Comparison of ENCODE assay signal across 39 cellular contexts in the genomic region with DNA sequence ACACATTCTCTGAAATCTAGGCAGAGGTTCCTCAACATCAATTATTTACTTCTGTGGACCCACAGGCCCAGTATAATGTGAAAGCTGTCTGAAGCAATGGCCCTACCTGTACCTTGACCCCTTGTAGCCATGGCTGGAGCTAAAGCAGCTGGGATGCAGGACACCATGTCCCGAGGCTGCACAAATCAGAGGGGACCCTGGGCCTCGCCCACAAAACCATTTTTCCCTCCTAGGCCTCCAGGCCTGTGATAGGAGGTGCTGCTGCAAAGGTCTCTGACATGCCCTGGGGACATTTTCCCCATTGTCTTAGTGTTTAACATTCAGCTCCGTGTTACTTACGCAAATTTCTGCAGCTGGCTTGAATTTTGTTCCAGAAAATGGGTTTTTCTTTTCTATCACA.
"Had no signal": no experiment of that assay in that cellular context is flagged by ENCODE, and none has a peak within 500 bp of the region (broad histone marks: within the 10 kb centered on the region; RNA-seq: fewer than 3 reads in every experiment).

No MANE protein-coding gene starts in this region.

- H3K4me3 Mint-ChIP-seq: activated naive CD4-positive, alpha-beta T cell treated with anti-CD3 and anti-CD28 coated beads for 36 hours; activated naive CD4-positive, alpha-beta T cell treated with anti-CD3 and anti-CD28 coated beads, Interleukin-2, amount 10 ng/mL, durations not matched to agents 7 days and 5 days; activated naive CD4-positive, alpha-beta T cell treated with anti-CD3 and anti-CD28 coated beads, Interleukin-2, amount 50 U/mL, for 24 hours; activated naive CD8-positive, alpha-beta T cell; activated naive CD8-positive, alpha-beta T cell treated with anti-CD3 and anti-CD28 coated beads for 36 hours; activated naive CD8-positive, alpha-beta T cell treated with anti-CD3 and anti-CD28 coated beads, Interleukin-2, amount 10 ng/mL, durations not matched to agents 7 days and 5 days; activated naive CD8-positive, alpha-beta T cell treated with anti-CD3 and anti-CD28 coated beads, Interleukin-2, amount 50 U/mL, for 24 hours; activated T-cell treated with anti-CD3 and anti-CD28 coated beads, Interleukin-2, amount 50 U/mL, for 24 hours; activated T-cell treated with anti-CD3 and anti-CD28 coated beads, Interleukin-2, amount 50 U/mL, for 4 hours; activated T-cell treated with anti-CD3 and anti-CD28 coated beads, Interleukin-2, amount 50 U/mL, for 72 hours; activated T-helper 1 cell treated with anti-CD3 and anti-CD28 coated beads, Interleukin-12 subunit alpha, Interleukin-12 subunit beta, Interleukin-2, Interleukin-4 antibody, amounts not matched to agents 30 ng/mL and 10 ng/mL and 1 ng/mL, durations not matched to agents 14 hours and 24 hours and 36 hours; activated T-helper 17 cell treated with anti-CD3 and anti-CD28 coated beads, Interleukin-2, amount 50 U/mL, for 72 hours; brain; central memory CD8-positive, alpha-beta T cell had no signal

- H3K27ac Mint-ChIP-seq: activated naive CD4-positive, alpha-beta T cell treated with anti-CD3 and anti-CD28 coated beads for 36 hours; activated naive CD4-positive, alpha-beta T cell treated with anti-CD3 and anti-CD28 coated beads, Interleukin-2, amount 10 ng/mL, durations not matched to agents 7 days and 5 days; activated naive CD4-positive, alpha-beta T cell treated with anti-CD3 and anti-CD28 coated beads, Interleukin-2, amount 50 U/mL, for 24 hours; activated naive CD8-positive, alpha-beta T cell; activated naive CD8-positive, alpha-beta T cell treated with anti-CD3 and anti-CD28 coated beads for 36 hours; activated naive CD8-positive, alpha-beta T cell treated with anti-CD3 and anti-CD28 coated beads, Interleukin-2, amount 10 ng/mL, durations not matched to agents 7 days and 5 days; activated naive CD8-positive, alpha-beta T cell treated with anti-CD3 and anti-CD28 coated beads, Interleukin-2, amount 50 U/mL, for 24 hours; activated T-cell treated with anti-CD3 and anti-CD28 coated beads, Interleukin-2, amount 50 U/mL, for 24 hours; activated T-cell treated with anti-CD3 and anti-CD28 coated beads, Interleukin-2, amount 50 U/mL, for 72 hours; activated T-helper 1 cell treated with anti-CD3 and anti-CD28 coated beads, Interleukin-12 subunit alpha, Interleukin-12 subunit beta, Interleukin-2, Interleukin-4 antibody, amounts not matched to agents 30 ng/mL and 10 ng/mL and 1 ng/mL, durations not matched to agents 14 hours and 24 hours and 36 hours; activated T-helper 17 cell treated with anti-CD3 and anti-CD28 coated beads, Interleukin-2, amount 50 U/mL, for 72 hours; activated T-helper 2 cell treated with anti-CD3 and anti-CD28 coated beads, Interferon-gamma antibody, Interleukin-2, Interleukin-4, amounts not matched to agents 10 μg/mL and 5 μg/mL and 100 μg/mL, durations not matched to agents 14 hours and 24 hours and 36 hours; brain had no signal

- H3K9me3 ChIP-seq: adrenal gland, ascending aorta, body of pancreas had no signal

- H3K36me3 Mint-ChIP-seq: activated naive CD4-positive, alpha-beta T cell treated with anti-CD3 and anti-CD28 coated beads, Interleukin-2, amount 10 ng/mL, durations not matched to agents 7 days and 5 days; activated naive CD4-positive, alpha-beta T cell treated with anti-CD3 and anti-CD28 coated beads, Interleukin-2, amount 50 U/mL, for 24 hours; activated naive CD8-positive, alpha-beta T cell treated with anti-CD3 and anti-CD28 coated beads for 36 hours; activated naive CD8-positive, alpha-beta T cell treated with anti-CD3 and anti-CD28 coated beads, Interleukin-2, amount 10 ng/mL, durations not matched to agents 7 days and 5 days had no signal

- ATAC-seq: activated naive CD4-positive, alpha-beta T cell treated with anti-CD3 and anti-CD28 coated beads, Interleukin-2, amount 50 U/mL, for 72 hours; activated naive CD8-positive, alpha-beta T cell treated with anti-CD3 and anti-CD28 coated beads, Interleukin-2, amount 50 U/mL, for 24 hours; activated T-cell treated with anti-CD3 and anti-CD28 coated beads, Interleukin-2, amount 50 U/mL, for 4 hours; activated T-cell treated with anti-CD3 and anti-CD28 coated beads, Interleukin-2, amount 50 U/mL, for 72 hours; activated T-helper 17 cell treated with anti-CD3 and anti-CD28 coated beads, Interleukin-2, amount 50 U/mL, for 72 hours; body of pancreas had no signal

- H3K27me3 ChIP-seq: adrenal gland, ascending aorta, body of pancreas, brain microvascular endothelial cell, breast epithelium, cardiac muscle cell had no signal

- H3K4me1 ChIP-seq: adrenal gland, ascending aorta, body of pancreas, breast epithelium had no signal

- H3K36me3 ChIP-seq: adrenal gland, ascending aorta, brain microvascular endothelial cell, breast epithelium, cardiac muscle cell had no signal

- DNase-seq: activated effector memory CD4-positive, alpha-beta T cell treated with anti-CD3 and anti-CD28 coated beads, Interleukin-2, amount 50 U/mL, for 16 hours; activated effector memory CD4-positive, alpha-beta T cell treated with Interleukin-2 at 50 U/mL for 16 hours; activated gamma-delta T cell; activated gamma-delta T cell treated with Interleukin-2 at 50 U/mL for 16 hours; activated naive CD4-positive, alpha-beta T cell; activated naive CD4-positive, alpha-beta T cell treated with anti-CD3 and anti-CD28 coated beads for 36 hours; activated naive CD4-positive, alpha-beta T cell treated with anti-CD3 and anti-CD28 coated beads, Interleukin-2, amount 10 ng/mL, durations not matched to agents 7 days and 5 days; activated naive CD4-positive, alpha-beta T cell treated with anti-CD3 and anti-CD28 coated beads, Interleukin-2, amount 50 U/mL, for 16 hours; activated naive CD4-positive, alpha-beta T cell treated with Interleukin-2 at 50 U/mL for 16 hours; activated naive CD8-positive, alpha-beta T cell treated with anti-CD3 and anti-CD28 coated beads for 36 hours; activated naive CD8-positive, alpha-beta T cell treated with anti-CD3 and anti-CD28 coated beads, Interleukin-2, amount 10 ng/mL, durations not matched to agents 7 days and 5 days; activated naive CD8-positive, alpha-beta T cell treated with anti-CD3 and anti-CD28 coated beads, Interleukin-2, amount 50 U/mL, for 24 hours; activated T-cell treated with anti-CD3 and anti-CD28 coated beads, Interleukin-2, amount 50 U/mL, for 24 hours; activated T-cell treated with anti-CD3 and anti-CD28 coated beads, Interleukin-2, amount 50 U/mL, for 4 hours; activated T-cell treated with anti-CD3 and anti-CD28 coated beads, Interleukin-2, amount 50 U/mL, for 48 hours; activated T-cell treated with anti-CD3 and anti-CD28 coated beads, Interleukin-2, amount 50 U/mL, for 72 hours; adrenal gland; amniotic stem cell; amygdala; anterior cingulate cortex; aorta; body of pancreas; brain microvascular endothelial cell; caudate nucleus; central memory CD4-positive, alpha-beta T cell; cerebellar nuclear complex had no signal

- H3K27ac ChIP-seq: adrenal gland, ascending aorta, body of pancreas, brain microvascular endothelial cell, breast epithelium, cardiac muscle cell had no signal

- H3K27me3 Mint-ChIP-seq: activated naive CD4-positive, alpha-beta T cell treated with anti-CD3 and anti-CD28 coated beads, Interleukin-2, amount 10 ng/mL, durations not matched to agents 7 days and 5 days; activated naive CD4-positive, alpha-beta T cell treated with anti-CD3 and anti-CD28 coated beads, Interleukin-2, amount 50 U/mL, for 24 hours; activated naive CD8-positive, alpha-beta T cell; activated naive CD8-positive, alpha-beta T cell treated with anti-CD3 and anti-CD28 coated beads for 36 hours; activated naive CD8-positive, alpha-beta T cell treated with anti-CD3 and anti-CD28 coated beads, Interleukin-2, amount 10 ng/mL, durations not matched to agents 7 days and 5 days; activated naive CD8-positive, alpha-beta T cell treated with anti-CD3 and anti-CD28 coated beads, Interleukin-2, amount 50 U/mL, for 24 hours; activated T-cell treated with anti-CD3 and anti-CD28 coated beads, Interleukin-2, amount 50 U/mL, for 24 hours; activated T-helper 17 cell treated with anti-CD3 and anti-CD28 coated beads, Interleukin-2, amount 50 U/mL, for 72 hours; central memory CD8-positive, alpha-beta T cell had no signal

- FAIRE-seq: astrocyte, bronchial epithelial cell had no signal

- H3K4me1 Mint-ChIP-seq: activated naive CD4-positive, alpha-beta T cell treated with anti-CD3 and anti-CD28 coated beads, Interleukin-2, amount 10 ng/mL, durations not matched to agents 7 days and 5 days; activated naive CD4-positive, alpha-beta T cell treated with anti-CD3 and anti-CD28 coated beads, Interleukin-2, amount 50 U/mL, for 24 hours; activated naive CD8-positive, alpha-beta T cell treated with anti-CD3 and anti-CD28 coated beads for 36 hours; activated naive CD8-positive, alpha-beta T cell treated with anti-CD3 and anti-CD28 coated beads, Interleukin-2, amount 10 ng/mL, durations not matched to agents 7 days and 5 days; activated naive CD8-positive, alpha-beta T cell treated with anti-CD3 and anti-CD28 coated beads, Interleukin-2, amount 50 U/mL, for 24 hours; activated T-helper 17 cell treated with anti-CD3 and anti-CD28 coated beads, Interleukin-2, amount 50 U/mL, for 72 hours; brain; central memory CD8-positive, alpha-beta T cell had no signal

- H3K4me3 ChIP-seq: adrenal gland, ascending aorta, body of pancreas, breast epithelium, cardiac muscle cell had no signal
